Comparison of ENCODE assay signal across 9 cellular contexts in the genomic region with DNA sequence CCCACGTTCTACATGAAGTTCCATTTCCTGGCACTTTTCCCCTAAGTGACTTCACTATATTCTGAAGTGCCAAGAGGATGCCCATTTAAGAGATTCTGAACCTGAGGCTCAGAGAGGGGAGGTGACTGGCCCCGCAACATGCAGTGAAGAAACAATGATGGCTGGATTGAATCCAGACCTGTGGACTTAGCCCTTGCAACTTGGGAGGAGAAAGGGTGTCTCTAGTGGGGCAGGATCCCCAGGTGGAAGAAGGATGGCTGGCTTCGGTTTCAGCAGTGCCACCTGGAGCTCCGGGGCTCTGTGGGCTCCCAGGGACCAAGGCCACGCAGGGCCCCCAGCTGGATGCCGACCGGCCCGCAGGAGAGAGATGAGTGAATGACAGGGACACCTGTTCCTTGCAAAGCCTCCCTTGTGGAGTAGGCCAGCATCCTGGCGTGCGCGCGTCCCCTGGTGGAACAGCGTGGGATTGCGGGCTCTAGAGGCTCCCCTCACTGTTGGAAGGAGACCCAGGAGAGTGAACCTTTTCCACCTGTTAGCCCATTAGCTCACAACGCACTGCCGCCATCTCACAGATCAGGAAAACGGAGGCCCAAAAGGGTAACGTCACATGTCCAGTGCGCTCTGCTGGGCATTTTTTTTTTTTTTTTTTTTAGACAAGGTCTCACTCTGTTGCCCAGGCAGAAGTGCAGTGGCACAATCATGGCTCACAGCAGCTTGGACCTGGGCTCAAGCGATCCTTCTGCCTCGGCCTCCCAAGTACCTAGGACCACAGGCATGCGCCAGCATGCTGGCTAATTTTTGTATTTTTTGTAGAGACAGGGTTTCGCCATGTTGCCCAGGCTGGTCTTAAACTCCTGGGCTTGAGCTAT.
DNase-seq lines count a peak whose midpoint lies in the region; ATAC-seq and TF ChIP-seq lines count a peak whose summit lies in the region.
"Had no signal": no experiment of that assay in that cellular context is flagged by ENCODE, and none has a peak within 500 bp of the region (broad histone marks: within the 10 kb centered on the region; RNA-seq: fewer than 3 reads in every experiment).

No MANE protein-coding gene starts in this region.

- DNase-seq in AG08396 (ENCODE audit: low spot score) (peak; percentile 43), GM20000 (ENCODE audit: low spot score) (peak; percentile 58), NCI-H524 (lab: John Stamatoyannopoulos, UW) (peak; percentile 81 to 91), dorsolateral prefrontal cortex (peak in 9 of 10 donors; percentile 51 to 79 (median 72)), mucosa of descending colon (peak; percentile 69 to 90 (median 88))
- peak; percentile 90 for DNase-seq in activated CD4-positive, alpha-beta memory T cell treated with anti-CD3 and anti-CD28 coated beads for 36 hours
- peak; percentile 20 to 77 (median 48) for DNase-seq in stimulated activated naive CD4-positive, alpha-beta T cell (lab: John Stamatoyannopoulos, UW)

- ATAC-seq in mucosa of descending colon (peak; percentile 81), GM21529 (IDR thresholded peaks at IDR 0.05; ENCODE audit: unreplicated experiment) (no peak)

- peaks cover 58% of the 10 kb centered on the region for H3K4me1 Mint-ChIP-seq in activated CD4-positive, alpha-beta memory T cell treated with anti-CD3 and anti-CD28 coated beads for 36 hours (ENCODE audit: low read depth)

- peaks cover 3% of the 10 kb centered on the region for H3K27me3 Mint-ChIP-seq in activated CD4-positive, alpha-beta memory T cell treated with anti-CD3 and anti-CD28 coated beads for 36 hours

- CTCF ChIA-PET in activated CD4-positive, alpha-beta memory T cell treated with anti-CD3 and anti-CD28 coated beads for 36 hours (lab: Charles Lee) = interaction anchor here (0.7 to 11.4 kb wide), 14 partner anchors 9 to 120 kb away, joined by 3 to 210 read pairs (median 6); partner anchors contain the start of gene LHFPL7

- no peak overlapping the region for H3K27ac Mint-ChIP-seq in activated CD4-positive, alpha-beta memory T cell treated with anti-CD3 and anti-CD28 coated beads for 36 hours

- H3K4me3 ChIP-seq in dorsolateral prefrontal cortex = no peak overlapping the region
- no peak overlapping the region for H3K4me3 ChIP-seq in mucosa of descending colon

- intact Hi-C loops in activated CD4-positive, alpha-beta memory T cell treated with anti-CD3 and anti-CD28 coated beads for 36 hours (cut with micrococcal nuclease) = loop anchor here (2.0 to 10.0 kb wide), 2 partner anchors 118 to 252 kb away; partner anchors contain the start of gene SGSM1
- intact Hi-C loops in dorsolateral prefrontal cortex (cut with DNase I) (loop anchor here in 1 of 2 donors (5.0 to 10.0 kb wide), 2 partner anchors 120 to 292 kb away; no protein-coding TSS in a partner anchor), mucosa of descending colon (cut with DNase I, micrococcal nuclease) (no loop called here)

- peak; percentile 90 for TF ChIP-seq CTCF in GM20000 (IDR thresholded peaks at IDR 0.05; ENCODE audit: extremely low read depth, missing control alignments)
- peak; percentile 25 to 88 (median 74) for TF ChIP-seq CTCF in dorsolateral prefrontal cortex (IDR thresholded peaks at IDR 0.05 in 54 of 56, conservative IDR thresholded peaks at IDR 0.05 in 2 of 56; ENCODE audit: low read depth in 1 of 56, partially characterized antibody in 56 of 56)
- peak; percentile 84 for TF ChIP-seq CTCF in mucosa of descending colon (IDR thresholded peaks at IDR 0.05)

- POLR2A ChIA-PET in activated CD4-positive, alpha-beta memory T cell treated with anti-CD3 and anti-CD28 coated beads for 36 hours (lab: Charles Lee) = interaction anchor here (0.6 to 2.3 kb wide), 2 partner anchors 19 to 218 kb away, joined by 5 to 10 read pairs; no protein-coding TSS in a partner anchor

- H3K4me1 ChIP-seq in mucosa of descending colon (ENCODE audit: low read depth) = peaks cover 12% of the 10 kb centered on the region

- no peaks in the 10 kb centered on the region for H3K36me3 Mint-ChIP-seq in activated CD4-positive, alpha-beta memory T cell treated with anti-CD3 and anti-CD28 coated beads for 36 hours

- peak overlapping the region in 1 of 59 donors; percentile 31 for H3K27ac ChIP-seq in dorsolateral prefrontal cortex
- H3K27ac ChIP-seq: neutrophil had no signal

- no peaks in the 10 kb centered on the region for H3K9me3 ChIP-seq in mucosa of descending colon
- H3K9me3 ChIP-seq: neutrophil had no signal

- H3K4me3 Mint-ChIP-seq in activated CD4-positive, alpha-beta memory T cell treated with anti-CD3 and anti-CD28 coated beads for 36 hours = no peak overlapping the region

- H3K9me3 Mint-ChIP-seq in activated CD4-positive, alpha-beta memory T cell treated with anti-CD3 and anti-CD28 coated beads for 36 hours = no peaks in the 10 kb centered on the region

- no peaks in the 10 kb centered on the region for H3K36me3 ChIP-seq in mucosa of descending colon (ENCODE audit: low read depth)
- H3K36me3 ChIP-seq: neutrophil had no signal

- H3K27me3 ChIP-seq in dorsolateral prefrontal cortex = no peaks in the 10 kb centered on the region
